ENCODE assay signal across 8 cellular contexts in genomic region chr5:14264605-14265316, GRCh38.
DNase-seq lines count a peak whose midpoint lies in the region; ATAC-seq and TF ChIP-seq lines count a peak whose summit lies in the region.

No MANE protein-coding gene starts in this region.

- H3K27me3 ChIP-seq in duodenal mucosa (ENCODE audit: control insufficient read depth in 1 of 2, insufficient read depth in 2 of 2, low read length in 2 of 2): no peaks in the 10 kb centered on the region

- H3K36me3 Mint-ChIP-seq in CD14-positive monocyte: no peaks in the 10 kb centered on the region
- no peaks in the 10 kb centered on the region for H3K36me3 Mint-ChIP-seq in activated CD4-positive, alpha-beta memory T cell treated with anti-CD3 and anti-CD28 coated beads, Interleukin-2, amount 10 ng/mL, durations not matched to agents 7 days and 5 days (ENCODE audit: low read depth)

- peak overlapping the region; percentile 34 to 78 for H3K4me3 Mint-ChIP-seq in CD14-positive monocyte
- no peak overlapping the region for H3K4me3 Mint-ChIP-seq in activated CD4-positive, alpha-beta memory T cell treated with anti-CD3 and anti-CD28 coated beads, Interleukin-2, amount 10 ng/mL, durations not matched to agents 7 days and 5 days

- POLR2A ChIA-PET in activated CD4-positive, alpha-beta memory T cell treated with anti-CD3 and anti-CD28 coated beads, Interleukin-2, amount 10 ng/mL, durations not matched to agents 7 days and 5 days (lab: Charles Lee): no interaction called here

- H3K36me3 ChIP-seq in duodenal mucosa (ENCODE audit: control insufficient read depth in 1 of 2, insufficient read depth in 2 of 2, low read length in 2 of 2): no peaks in the 10 kb centered on the region

- H3K9ac ChIP-seq in duodenal mucosa (ENCODE audit: low read depth in 1 of 2, low read length in 2 of 2): no peak overlapping the region

- TF ChIP-seq CTCF in CD14-positive monocyte (IDR thresholded peaks at IDR 0.05): no peak

- intact Hi-C loops in CD14-positive monocyte (cut with micrococcal nuclease): no loop called here

- peak overlapping the region; percentile 25 to 47 for H3K4me3 ChIP-seq in duodenal mucosa (ENCODE audit: low read depth in 1 of 2, low read length in 2 of 2)

- CTCF ChIA-PET in activated CD4-positive, alpha-beta memory T cell treated with anti-CD3 and anti-CD28 coated beads, Interleukin-2, amount 10 ng/mL, durations not matched to agents 7 days and 5 days (lab: Charles Lee): interaction anchor here (0.6 to 1.0 kb wide), 3 partner anchors 98 to 841 kb away, joined by 3 to 4 read pairs (median 3); no protein-coding TSS in a partner anchor

- no peak overlapping the region for H3K27ac ChIP-seq in duodenal mucosa (ENCODE audit: low read depth, low read length)

- peak; percentile 80 for ATAC-seq in GM19324 (IDR thresholded peaks at IDR 0.05; ENCODE audit: low FRiP score, unreplicated experiment)
- peak; percentile 79 for ATAC-seq in HG03439 (IDR thresholded peaks at IDR 0.05; ENCODE audit: unreplicated experiment)

- DNase-seq in CD14-positive monocyte (ENCODE audit: low spot score) (peak; percentile 83), NCI-H510A (lab: John Stamatoyannopoulos, UW) (peak; percentile 96), medulla oblongata (ENCODE audit: extremely low spot score) (peak; percentile 90)
- peak; percentile 70 for DNase-seq in activated CD4-positive, alpha-beta memory T cell treated with anti-CD3 and anti-CD28 coated beads, Interleukin-2, amount 10 ng/mL, durations not matched to agents 7 days and 5 days
- peak; percentile 67 for DNase-seq in stimulated activated CD8-positive, alpha-beta memory T cell treated with anti-CD3 and anti-CD28 coated beads, Interleukin-12 subunit alpha, Interleukin-12 subunit beta, amount 100 ng/mL, for 4 hours (ENCODE audit: low read depth)

- H3K9me3 ChIP-seq in duodenal mucosa (ENCODE audit: control insufficient read depth in 1 of 2, low read length in 2 of 2): no peaks in the 10 kb centered on the region

- H3K27ac Mint-ChIP-seq in CD14-positive monocyte: peak overlapping the region in 4 of 7 donors; percentile 2 to 40 (median 20)
- no peak overlapping the region for H3K27ac Mint-ChIP-seq in activated CD4-positive, alpha-beta memory T cell treated with anti-CD3 and anti-CD28 coated beads, Interleukin-2, amount 10 ng/mL, durations not matched to agents 7 days and 5 days

- H3K9me3 Mint-ChIP-seq in CD14-positive monocyte: no peaks in the 10 kb centered on the region
- no peaks in the 10 kb centered on the region for H3K9me3 Mint-ChIP-seq in activated CD4-positive, alpha-beta memory T cell treated with anti-CD3 and anti-CD28 coated beads, Interleukin-2, amount 10 ng/mL, durations not matched to agents 7 days and 5 days

- peaks cover 1 to 4% (median 2%) of the 10 kb centered on the region in 3 donors for H3K27me3 Mint-ChIP-seq in CD14-positive monocyte (ENCODE audit: low read depth in 3 of 3)
- peaks cover 31% of the 10 kb centered on the region for H3K27me3 Mint-ChIP-seq in activated CD4-positive, alpha-beta memory T cell treated with anti-CD3 and anti-CD28 coated beads, Interleukin-2, amount 10 ng/mL, durations not matched to agents 7 days and 5 days

- peaks cover 2 to 28% of the 10 kb centered on the region in 2 donors for H3K4me1 ChIP-seq in duodenal mucosa (ENCODE audit: control insufficient read depth in 1 of 2, insufficient read depth in 2 of 2, low read length in 2 of 2)

- H3K4me1 Mint-ChIP-seq in CD14-positive monocyte: peaks cover 40% of the 10 kb centered on the region
- peaks cover 6% of the 10 kb centered on the region for H3K4me1 Mint-ChIP-seq in activated CD4-positive, alpha-beta memory T cell treated with anti-CD3 and anti-CD28 coated beads, Interleukin-2, amount 10 ng/mL, durations not matched to agents 7 days and 5 days
